8 cellular contexts compared by ENCODE assay signal in genomic region chr9:71911061-71911907, GRCh38. TPM values are rescaled to one million over a fixed set of nuclear protein-coding genes. Genes with fewer than 3 reads are reported as not detected.
DNase-seq lines count a peak whose midpoint lies in the region; ATAC-seq and TF ChIP-seq lines count a peak whose summit lies in the region.

Gene ABHD17B (minus strand): TSS chr9:71911193. CDS start chr9:71875080, 36,113 bp downstream.
Gene C9orf85 (plus strand): TSS chr9:71911639. CDS start chr9:71911735, 96 bp downstream.

- H3K27me3 Mint-ChIP-seq in central memory CD8-positive, alpha-beta T cell = no peaks in the 10 kb centered on the region

- H3K27me3 ChIP-seq in spleen (replicated peaks in 1 of 7) = no peaks in the 10 kb centered on the region

- no peaks in the 10 kb centered on the region for H3K9me3 ChIP-seq in spleen

- H3K9me3 Mint-ChIP-seq in central memory CD8-positive, alpha-beta T cell = no peaks in the 10 kb centered on the region

- TF ChIP-seq POLR2A in spleen (IDR thresholded peaks at IDR 0.05) = peak; percentile 91 to 97 (median 94)

- peak within 1 kb of the TSS; percentile 80 to 97 (median 90) for H3K4me3 ChIP-seq in spleen

- peak within 1 kb of the TSS; percentile 86 to 97 (median 94) for H3K27ac ChIP-seq in spleen

- DNase-seq in AG08396 (ENCODE audit: low spot score) (peak; percentile 98), NCI-H345 treated with DMSO at 0.1 percent for 48 hours (lab: John Stamatoyannopoulos, UW; ENCODE audit: unreplicated experiment) (peak; percentile 99), inferior parietal cortex (ENCODE audit: extremely low spot score) (peak; percentile 99), spleen (peak; percentile 100)
- DNase-seq in activated CD4-positive, CD25-positive, alpha-beta regulatory T cell treated with anti-CD3 and anti-CD28 coated beads, Interleukin-2, amount 50 U/mL, for 16 hours (ENCODE audit: low read depth, low spot score) = peak; percentile 97
- peak; percentile 88 to 93 for DNase-seq in central memory CD8-positive, alpha-beta T cell (ENCODE audit: low spot score in 2 of 2)

- intact Hi-C loops in spleen (cut with DNase I; ENCODE audit: low total_unique reads) = loop anchor here (10.0 kb wide), 1 partner anchor 464 kb away; no protein-coding TSS in a partner anchor

- H3K4me1 ChIP-seq in spleen = peaks cover 20 to 81% (median 45%) of the 10 kb centered on the region in 6 donors

- TF ChIP-seq CTCF in spleen (IDR thresholded peaks at IDR 0.05 in 8 of 11, conservative IDR thresholded peaks at IDR 0.05 in 3 of 11) = peak in 4 of 11 experiments; percentile 9 to 42 (median 28)

- 0 to 1% (median 0%) methylated on average over 42 to 45 of the region's 45 CpGs for WGBS in spleen, 5 donors

- peak within 1 kb of the TSS; percentile 94 for H3K27ac Mint-ChIP-seq in central memory CD8-positive, alpha-beta T cell (ENCODE audit: low read depth)

- peaks cover 0 to 4% (median 0%) of the 10 kb centered on the region in 6 donors for H3K36me3 ChIP-seq in spleen

- H3K4me1 Mint-ChIP-seq in central memory CD8-positive, alpha-beta T cell = peaks cover 67% of the 10 kb centered on the region

- H3K4me3 Mint-ChIP-seq in central memory CD8-positive, alpha-beta T cell = peak within 1 kb of the TSS; percentile 99

- ATAC-seq in GM19023 (IDR thresholded peaks at IDR 0.05; ENCODE audit: unreplicated experiment) = peak; percentile 95
- peak; percentile 95 for ATAC-seq in HG03280 (IDR thresholded peaks at IDR 0.05; ENCODE audit: unreplicated experiment)
- peak; percentile 93 for ATAC-seq in central memory CD8-positive, alpha-beta T cell (replicated peaks; ENCODE audit: extremely low read depth, poor library complexity, severe bottlenecking)

- peaks cover 19% of the 10 kb centered on the region for H3K36me3 Mint-ChIP-seq in central memory CD8-positive, alpha-beta T cell (ENCODE audit: insufficient read depth)

RNA-seq across cellular contexts. Expression of gene ABHD17B, which starts in this region (rescaled TPM):
- 10 to 100 TPM; 14.9 to 26.6 (median 17.9) TPM for total RNA-seq in spleen
- 1 to 10 TPM; 3.6 to 8.3 (median 5.9) TPM for polyA plus RNA-seq in spleen

RNA-seq across cellular contexts. Expression of gene C9orf85, which starts in this region (rescaled TPM):
- 10 to 100 TPM in 3 of 7 donors, 1 to 10 TPM in 4; 7.3 to 17.8 (median 10.0) TPM for total RNA-seq in spleen
- 1 to 10 TPM; 7.1 to 9.5 (median 9.1) TPM for polyA plus RNA-seq in spleen

Comparison
In these comparisons a context has a peak if more than half of its experiments do, and no peak if none do; other contexts are left out.
1. Peak in every context shown above with its lines: DNase-seq, ATAC-seq, H3K4me3 ChIP-seq and H3K27ac ChIP-seq.